ENCODE assay signal across 1 cellular context in genomic region chr11:47587733-47588326, GRCh38.
A peak's percentile ranks its signal among the peaks of the same experiment; 100 is the strongest.
TF ChIP-seq lines count a peak whose summit lies in the region.

No MANE protein-coding gene starts in this region.

TF ChIP-seq in HepG2, 621 proteins besides CTCF, POLR2A, EP300 and RAD21 (continued from another document and continues in another):
- TF ChIP-seq KDM2A (CRISPR knock-in tag; IDR thresholded peaks at IDR 0.05; ENCODE audit: borderline replicate concordance, low read depth) (0 out of 2 replicates have a peak, but pooled peaks have one; percentile 18), DPF2 (CRISPR knock-in tag; IDR thresholded peaks at IDR 0.05; ENCODE audit: borderline replicate concordance, low read depth) (no peak), ZMAT3 (CRISPR knock-in tag; conservative IDR thresholded peaks at IDR 0.05) (0 out of 2 replicates have a peak, but pooled peaks have one; percentile 29), BRD4 (CRISPR knock-in tag; IDR thresholded peaks at IDR 0.05) (peak; percentile 75; the same call in 1 of the 2 replicates), FOXC1 (CRISPR knock-in tag; IDR thresholded peaks at IDR 0.05; ENCODE audit: borderline replicate concordance) (peak; percentile 67; the same call in 1 of the 2 replicates), USF2 (IDR thresholded peaks at IDR 0.05; ENCODE audit: low read depth, low read length) (0 out of 2 replicates have a peak, but pooled peaks have one; percentile 14), USF2 (CRISPR knock-in tag; IDR thresholded peaks at IDR 0.05; ENCODE audit: borderline replicate concordance) (peak; percentile 47; the same call in 1 of the 2 replicates), ZNF597 (CRISPR knock-in tag; IDR thresholded peaks at IDR 0.05) (no peak), DMAP1 (CRISPR knock-in tag; IDR thresholded peaks at IDR 0.05) (no peak), LRRFIP1 (CRISPR knock-in tag; conservative IDR thresholded peaks at IDR 0.05) (no peak), IRF9 (CRISPR knock-in tag; IDR thresholded peaks at IDR 0.05; ENCODE audit: borderline replicate concordance) (0 out of 2 replicates have a peak, but pooled peaks have one; percentile 37), ZNF710 (CRISPR knock-in tag; IDR thresholded peaks at IDR 0.05; ENCODE audit: borderline replicate concordance) (0 out of 2 replicates have a peak, but pooled peaks have one; percentile 35), PCBP2 (optimal IDR thresholded peaks at IDR 0.05; ENCODE audit: low read depth, low read length, poor library complexity, severe bottlenecking) (no peak), HNF1A (IDR thresholded peaks at IDR 0.05; ENCODE audit: low read depth) (no peak), HNF1A (CRISPR knock-in tag; IDR thresholded peaks at IDR 0.05; ENCODE audit: borderline replicate concordance) (peak; percentile 41; the same call in 1 of the 2 replicates), MAX (IDR thresholded peaks at IDR 0.05) (peak; percentile 83), ARNT2 (CRISPR knock-in tag; IDR thresholded peaks at IDR 0.05; ENCODE audit: low read depth) (peak; percentile 72), HOXA5 (CRISPR knock-in tag; IDR thresholded peaks at IDR 0.05) (peak; percentile 70; the same call in 1 of the 2 replicates), ARID4A (CRISPR knock-in tag; IDR thresholded peaks at IDR 0.05; ENCODE audit: borderline replicate concordance) (peak; percentile 66), NFIC (IDR thresholded peaks at IDR 0.05; ENCODE audit: low read length) (no peak), HDAC1 (CRISPR knock-in tag; IDR thresholded peaks at IDR 0.05) (peak; percentile 36; the same call in 1 of the 2 replicates), MYC (CRISPR knock-in tag; IDR thresholded peaks at IDR 0.05; ENCODE audit: borderline replicate concordance) (peak; percentile 77; the same call in 1 of the 2 replicates), GTF2F1 (IDR thresholded peaks at IDR 0.05; ENCODE audit: low read length) (no peak), ZNF784 (CRISPR knock-in tag; IDR thresholded peaks at IDR 0.05; ENCODE audit: borderline replicate concordance) (0 out of 2 replicates have a peak, but pooled peaks have one; percentile 35), HOXD1 (CRISPR knock-in tag; IDR thresholded peaks at IDR 0.05) (0 out of 2 replicates have a peak, but pooled peaks have one; percentile 30), SP2 (CRISPR knock-in tag; IDR thresholded peaks at IDR 0.05) (no peak), TAF1 (CRISPR knock-in tag; IDR thresholded peaks at IDR 0.05) (peak; percentile 68), ZNF713 (CRISPR knock-in tag; IDR thresholded peaks at IDR 0.05) (0 out of 2 replicates have a peak, but pooled peaks have one; percentile 40), REXO4 (CRISPR knock-in tag; IDR thresholded peaks at IDR 0.05; ENCODE audit: borderline replicate concordance) (no peak), ZNF574 (CRISPR knock-in tag; IDR thresholded peaks at IDR 0.05) (0 out of 2 replicates have a peak, but pooled peaks have one; percentile 11), ARID2 (CRISPR knock-in tag; IDR thresholded peaks at IDR 0.05; ENCODE audit: borderline replicate concordance) (peak; percentile 86; the same call in 1 of the 2 replicates), NFKB2 (CRISPR knock-in tag; IDR thresholded peaks at IDR 0.05; ENCODE audit: borderline replicate concordance) (peak; percentile 67; the same call in 1 of the 2 replicates), ZFX (CRISPR knock-in tag; IDR thresholded peaks at IDR 0.05; ENCODE audit: low read depth) (peak; percentile 70), HNF4A (CRISPR knock-in tag; IDR thresholded peaks at IDR 0.05) (peak; percentile 75)
